In the genomic region with DNA sequence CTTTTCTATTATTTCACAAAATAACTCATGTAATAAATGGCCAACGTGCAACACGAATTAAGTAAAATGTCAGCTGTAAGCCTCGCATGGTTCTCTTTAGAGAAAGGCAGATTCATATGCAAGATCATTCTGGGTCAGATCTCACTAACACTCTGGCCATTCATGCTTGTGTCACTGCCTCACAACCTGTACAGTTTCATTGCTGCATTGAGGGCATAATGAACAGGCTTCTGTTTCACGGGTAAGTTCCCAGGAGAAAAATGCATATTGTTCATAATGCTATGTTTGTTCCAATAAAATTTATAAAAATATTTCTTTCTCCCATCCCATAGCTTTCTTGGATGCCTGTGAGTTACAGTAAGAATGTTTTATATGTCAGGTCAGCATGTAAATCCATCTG, we compare ENCODE assay signal across 8 cellular contexts.
"Had no signal": no experiment of that assay in that cellular context is flagged by ENCODE, and none has a peak within 500 bp of the region (broad histone marks: within the 10 kb centered on the region; RNA-seq: fewer than 3 reads in every experiment).

No MANE protein-coding gene starts in this region.

- H3K27ac Mint-ChIP-seq: HFFc6 had no signal

- H2AFZ ChIP-seq: GM23248 had no signal

- H3K9ac ChIP-seq: GM23248 had no signal

- H3K4me3 ChIP-seq: GM23248, HAP-1, K562 had no signal

- FAIRE-seq: K562 had no signal

- DNase-seq: GM23248, GOT3, H7, HFFc6, IMR-90 had no signal

- H3K4me3 Mint-ChIP-seq: HFFc6 had no signal

- H3K36me3 ChIP-seq: HAP-1 had no signal

- H3K27ac ChIP-seq: GM23248 had no signal

- ATAC-seq: HCT116, K562 had no signal

- H3K9me3 ChIP-seq: HAP-1 had no signal

- H3K4me1 ChIP-seq: HAP-1 had no signal
